Comparison of ENCODE assay signal across 19 cellular contexts in genomic region chr15:28990390-28990789, GRCh38.
"Had no signal": no experiment of that assay in that cellular context is flagged by ENCODE, and none has a peak within 500 bp of the region (broad histone marks: within the 10 kb centered on the region; RNA-seq: fewer than 3 reads in every experiment).

No MANE protein-coding gene starts in this region.

- DNase-seq: activated CD4-positive, alpha-beta T cell treated with anti-CD3 and anti-CD28 coated beads, Interleukin-2, amount 50 U/mL, for 1 hour; activated CD4-positive, CD25-positive, alpha-beta regulatory T cell treated with anti-CD3 and anti-CD28 coated beads, Interleukin-2, amount 50 U/mL, for 72 hours; activated CD8-positive, alpha-beta memory T cell treated with anti-CD3 and anti-CD28 coated beads, Interleukin-2, amount 50 U/mL, for 4 hours; activated effector memory CD4-positive, alpha-beta T cell treated with Interleukin-2 at 50 U/mL for 16 hours; activated T-cell treated with anti-CD3 and anti-CD28 coated beads, Interleukin-2, amount 50 U/mL, for 48 hours; foreskin melanocyte; kidney; left lung; mammary epithelial cell; stimulated activated CD4-positive, alpha-beta T cell treated with anti-CD3 and anti-CD28 coated beads, Interleukin-2, amount 100 ng/mL, for 24 hours; stimulated activated naive CD4-positive, alpha-beta T cell treated with Interleukin-2 at 50 U/mL for 16 hours; T-cell had no signal

- H3K9me3 Mint-ChIP-seq: activated naive CD4-positive, alpha-beta T cell treated with anti-CD3 and anti-CD28 coated beads, Interleukin-2, amount 50 U/mL, for 24 hours; neural progenitor cell had no signal

- H3K27ac Mint-ChIP-seq: activated naive CD4-positive, alpha-beta T cell treated with anti-CD3 and anti-CD28 coated beads, Interleukin-2, amount 50 U/mL, for 24 hours had no signal

- H3K36me3 ChIP-seq: cardiac muscle cell, left lung, neural progenitor cell, prostate gland, right atrium auricular region, tibial nerve had no signal

- H3K4me3 ChIP-seq: cardiac muscle cell, left lung, neural progenitor cell, prostate gland, right atrium auricular region, tibial nerve had no signal

- H3K4me3 Mint-ChIP-seq: activated naive CD4-positive, alpha-beta T cell treated with anti-CD3 and anti-CD28 coated beads, Interleukin-2, amount 50 U/mL, for 24 hours; neural progenitor cell; T-cell had no signal

- H3K27me3 Mint-ChIP-seq: activated naive CD4-positive, alpha-beta T cell treated with anti-CD3 and anti-CD28 coated beads, Interleukin-2, amount 50 U/mL, for 24 hours; T-cell had no signal

- H3K9me3 ChIP-seq: left lung, prostate gland, right atrium auricular region, tibial nerve had no signal

- H2AFZ ChIP-seq: neural progenitor cell had no signal

- H3K27me3 ChIP-seq: cardiac muscle cell, left lung, neural progenitor cell, right atrium auricular region, tibial nerve had no signal

- H3K9ac ChIP-seq: neural progenitor cell had no signal

- H3K27ac ChIP-seq: cardiac muscle cell, left lung, neural progenitor cell, prostate gland, right atrium auricular region, tibial nerve, VCaP had no signal

- H3K4me1 ChIP-seq: left lung, prostate gland had no signal
